33 cellular contexts compared by ENCODE assay signal in genomic region chr5:154971501-154971900, GRCh38. TPM values are rescaled to one million over a fixed set of nuclear protein-coding genes. Genes with fewer than 3 reads are reported as not detected.
"Had no signal": no experiment of that assay in that cellular context is flagged by ENCODE, and none has a peak within 500 bp of the region (broad histone marks: within the 10 kb centered on the region; RNA-seq: fewer than 3 reads in every experiment).

No MANE protein-coding gene starts in this region.

- H3K4me2 ChIP-seq: neural progenitor cell had no signal

- H3K36me3 ChIP-seq: brain microvascular endothelial cell, neural progenitor cell had no signal

- H3K9ac ChIP-seq: neural progenitor cell, parathyroid adenoma had no signal

- H3K4me1 ChIP-seq: esophagus muscularis mucosa, gastroesophageal sphincter, neural progenitor cell, parathyroid adenoma, psoas muscle, suprapubic skin had no signal

- H3K4me3 ChIP-seq: esophagus muscularis mucosa, gastroesophageal sphincter, lung, neural progenitor cell, psoas muscle, spleen, suprapubic skin, tibial nerve had no signal

- H3K27ac ChIP-seq: brain microvascular endothelial cell, esophagus muscularis mucosa, gastroesophageal sphincter, neural progenitor cell, parathyroid adenoma, psoas muscle, spleen, suprapubic skin, tibial nerve had no signal

- H3K9me3 ChIP-seq: esophagus muscularis mucosa, gastroesophageal sphincter, psoas muscle, suprapubic skin had no signal

- H3K27me3 ChIP-seq: brain microvascular endothelial cell, esophagus muscularis mucosa, gastroesophageal sphincter, neural progenitor cell, spleen, suprapubic skin, tibial nerve had no signal

- H2AFZ ChIP-seq: neural progenitor cell, parathyroid adenoma had no signal

- DNase-seq: activated CD4-positive, alpha-beta memory T cell treated with anti-CD3 and anti-CD28 coated beads, Interleukin-2, amount 10 ng/mL, durations not matched to agents 7 days and 5 days; activated CD4-positive, alpha-beta T cell treated with anti-CD3 and anti-CD28 coated beads, Interleukin-2, amount 10 ng/mL, durations not matched to agents 24 days and 14 days; activated CD4-positive, CD25-positive, alpha-beta regulatory T cell treated with anti-CD3 and anti-CD28 coated beads, Interleukin-2, amount 50 U/mL, for 72 hours; activated CD8-positive, alpha-beta memory T cell treated with anti-CD3 and anti-CD28 coated beads, Interleukin-2, amount 50 U/mL, for 48 hours; activated naive CD8-positive, alpha-beta T cell treated with anti-CD3 and anti-CD28 coated beads, Interleukin-2, amount 50 U/mL, for 24 hours; activated T-cell treated with anti-CD3 and anti-CD28 coated beads, Interleukin-2, amount 50 U/mL, for 24 hours; caudate nucleus; effector CD4-positive, alpha-beta T cell; head of caudate nucleus; hippocampal formation; kidney; mesendoderm; natural killer cell; occipital lobe; psoas muscle; right cardiac atrium; spleen; stimulated activated naive CD4-positive, alpha-beta T cell; SW 1271; T1000 had no signal

- ATAC-seq: activated naive CD8-positive, alpha-beta T cell treated with anti-CD3 and anti-CD28 coated beads, Interleukin-2, amount 50 U/mL, for 24 hours; activated T-helper 17 cell treated with anti-CD3 and anti-CD28 coated beads, Interleukin-2, amount 50 U/mL, for 72 hours; gastroesophageal sphincter; natural killer cell; psoas muscle; right cardiac atrium had no signal

RNA-seq across cellular contexts. Expression of gene KIF4B, which starts 42.1 kb away (rescaled TPM):
- total RNA-seq: activated CD4-positive, alpha-beta memory T cell treated with anti-CD3 and anti-CD28 coated beads, Interleukin-2, amount 10 ng/mL, durations not matched to agents 7 days and 5 days; activated CD4-positive, alpha-beta T cell treated with anti-CD3 and anti-CD28 coated beads, Interleukin-2, amount 10 ng/mL, durations not matched to agents 24 days and 14 days; fibroblast of villous mesenchyme; kidney; left lobe of liver; lung; mononuclear cell; natural killer cell; tibial nerve; ureter had no signal
- polyA plus RNA-seq: right cardiac atrium, spleen had no signal
